ENCODE assay signal across 16 cellular contexts in the genomic region with DNA sequence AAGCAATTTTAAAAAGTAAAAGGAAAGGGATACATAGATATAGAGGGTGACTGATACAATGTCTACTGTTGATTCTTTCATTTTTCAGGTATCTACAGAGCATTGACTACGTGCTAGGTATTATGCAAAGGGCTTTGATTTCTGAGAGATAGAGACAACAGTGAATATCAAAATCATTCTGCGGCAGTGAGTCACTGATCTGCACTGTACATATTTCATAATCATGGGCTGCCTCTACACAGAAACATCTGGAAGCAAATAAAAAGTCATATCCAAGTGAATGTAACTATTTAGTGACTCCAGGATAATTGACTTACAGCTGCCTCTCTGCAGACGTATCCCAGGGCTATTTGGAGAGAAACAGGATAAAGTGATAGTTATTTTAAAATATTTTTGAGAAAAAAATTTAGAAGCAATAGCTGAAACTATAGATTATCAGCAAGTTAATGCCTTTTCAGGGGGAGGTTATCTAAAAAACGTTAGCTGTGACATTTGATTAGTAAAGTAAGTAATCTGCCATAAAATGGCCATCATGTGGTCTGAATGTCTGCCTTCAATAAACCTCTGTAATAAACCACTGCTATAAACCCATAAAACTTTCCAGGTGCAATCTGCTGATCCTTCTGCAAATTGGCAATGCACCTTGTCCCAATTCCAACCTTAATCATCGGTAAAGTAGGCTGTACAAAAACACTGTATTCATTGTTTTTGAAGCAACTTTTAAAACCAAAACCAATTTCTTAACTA. TPM values are rescaled to one million over a fixed set of nuclear protein-coding genes. Genes with fewer than 3 reads are reported as not detected.
DNase-seq lines count a peak whose midpoint lies in the region; ATAC-seq, FAIRE-seq and TF ChIP-seq lines count a peak whose summit lies in the region.
"Had no signal": no experiment of that assay in that cellular context is flagged by ENCODE, and none has a peak within 500 bp of the region (broad histone marks: within the 10 kb centered on the region; RNA-seq: fewer than 3 reads in every experiment).

No MANE protein-coding gene starts in this region.

- no peak overlapping the region for H3K4me3 Mint-ChIP-seq in endodermal cell
- H3K4me3 Mint-ChIP-seq: activated CD4-positive, alpha-beta memory T cell treated with anti-CD3 and anti-CD28 coated beads, Interleukin-2, amount 10 ng/mL, durations not matched to agents 7 days and 5 days had no signal

- H3K9me3 Mint-ChIP-seq in endodermal cell, result peaks cover 18% of the 10 kb centered on the region

- no peaks in the 10 kb centered on the region for H3K36me3 Mint-ChIP-seq in endodermal cell (ENCODE audit: low read depth)

- H3K4me3 ChIP-seq in RWPE2 (ENCODE audit: severe bottlenecking) (no peak overlapping the region), fibroblast of pulmonary artery (replicated peaks; ENCODE audit: low read depth, low read length) (no peak overlapping the region), small intestine (ENCODE audit: low read depth in 1 of 2, low read length in 2 of 2) (no peak overlapping the region), endodermal cell (ENCODE audit: low read length) (no peak overlapping the region)
- H3K4me3 ChIP-seq: heart right ventricle, suprapubic skin had no signal

- no peak overlapping the region for H3K27ac Mint-ChIP-seq in endodermal cell
- H3K27ac Mint-ChIP-seq: activated CD4-positive, alpha-beta memory T cell treated with anti-CD3 and anti-CD28 coated beads, Interleukin-2, amount 10 ng/mL, durations not matched to agents 7 days and 5 days; progenitor cell of endocrine pancreas had no signal

- no peaks in the 10 kb centered on the region for H3K4me1 Mint-ChIP-seq in endodermal cell

- DNase-seq in GM04504 (ENCODE audit: low read depth) (peak; percentile 50), RWPE2 (ENCODE audit: low spot score) (no peak), fibroblast of pulmonary artery (ENCODE audit: low read depth) (peak; percentile 24), small intestine (peak; percentile 86), endodermal cell (no peak), cardiac septum (ENCODE audit: low spot score) (no peak)
- DNase-seq: activated CD4-positive, alpha-beta memory T cell treated with anti-CD3 and anti-CD28 coated beads, Interleukin-2, amount 10 ng/mL, durations not matched to agents 7 days and 5 days; heart right ventricle; MM.1S; NCI-H82 had no signal

- ATAC-seq in RWPE2 (ENCODE audit: low read depth) (peak; percentile 94), HG03439 (IDR thresholded peaks at IDR 0.05; ENCODE audit: unreplicated experiment) (no peak)
- ATAC-seq: left lobe of liver had no signal

- TF ChIP-seq CTCF in RWPE2 (IDR thresholded peaks at IDR 0.05; ENCODE audit: poor library complexity, severe bottlenecking) (no peak), fibroblast of pulmonary artery (IDR thresholded peaks at IDR 0.05; ENCODE audit: low read length, missing control alignments) (no peak), endodermal cell (conservative IDR thresholded peaks at IDR 0.05) (no peak)

- H3K4me1 ChIP-seq in RWPE2 (ENCODE audit: insufficient read depth, poor library complexity, severe bottlenecking) (peaks cover 32% of the 10 kb centered on the region), small intestine (ENCODE audit: control insufficient read depth in 2 of 2, insufficient read depth in 1 of 2, low read depth in 1 of 2, low read length in 1 of 2) (no peaks in the 10 kb centered on the region), endodermal cell (ENCODE audit: control insufficient read depth, insufficient read depth, low read length) (no peaks in the 10 kb centered on the region)

- intact Hi-C loops in cardiac septum (cut with DNase I), result no loop called here

- H3K36me3 ChIP-seq in RWPE2 (ENCODE audit: low read depth), result no peaks in the 10 kb centered on the region
- no peaks in the 10 kb centered on the region for H3K36me3 ChIP-seq in small intestine (ENCODE audit: control insufficient read depth in 2 of 2, insufficient read depth in 2 of 2, low read length in 2 of 2)
- H3K36me3 ChIP-seq in endodermal cell (ENCODE audit: control insufficient read depth, insufficient read depth, low read length), result no peaks in the 10 kb centered on the region
- H3K36me3 ChIP-seq: heart right ventricle, suprapubic skin had no signal

- H3K27ac ChIP-seq in RWPE2 (ENCODE audit: poor library complexity, severe bottlenecking) (peak overlapping the region; percentile 86), small intestine (ENCODE audit: low read depth in 1 of 2, low read length in 1 of 2) (no peak overlapping the region), endodermal cell (ENCODE audit: low read depth, low read length) (no peak overlapping the region)

- no peaks in the 10 kb centered on the region for H3K27me3 ChIP-seq in RWPE2 (ENCODE audit: insufficient read depth, poor library complexity, severe bottlenecking)
- no peaks in the 10 kb centered on the region for H3K27me3 ChIP-seq in small intestine (ENCODE audit: control insufficient read depth in 2 of 2, insufficient read depth in 2 of 2, low read length in 2 of 2)
- H3K27me3 ChIP-seq in endodermal cell (ENCODE audit: control insufficient read depth, insufficient read depth, low read length, poor library complexity, severe bottlenecking), result no peaks in the 10 kb centered on the region
- H3K27me3 ChIP-seq: suprapubic skin had no signal

- 8 to 36% (median 21%) methylated on average over 5 of the region's 5 CpGs for WGBS in small intestine, 3 donors
- WGBS in endodermal cell (ENCODE audit: insufficient coverage in 1 of 2, insufficient read length in 1 of 2), 2 experiments, result 87 to 100% methylated on average over 5 of the region's 5 CpGs

- H3K9ac ChIP-seq in endodermal cell (ENCODE audit: extremely low read depth, low read length, poor library complexity, severe bottlenecking), result no peak overlapping the region

- H3K27me3 Mint-ChIP-seq in endodermal cell (ENCODE audit: insufficient read depth), result peaks cover 1% of the 10 kb centered on the region
- H3K27me3 Mint-ChIP-seq: activated CD4-positive, alpha-beta memory T cell treated with anti-CD3 and anti-CD28 coated beads, Interleukin-2, amount 10 ng/mL, durations not matched to agents 7 days and 5 days had no signal

- H3K9me3 ChIP-seq in RWPE2 (ENCODE audit: severe bottlenecking) (no peaks in the 10 kb centered on the region), small intestine (ENCODE audit: control insufficient read depth, low read depth) (no peaks in the 10 kb centered on the region), endodermal cell (ENCODE audit: control insufficient read depth, low read length) (no peaks in the 10 kb centered on the region)
- H3K9me3 ChIP-seq: suprapubic skin had no signal

- FAIRE-seq in small intestine (lab: Jason Lieb, UNC), result peak; percentile 77
- FAIRE-seq: HTR-8/SVneo had no signal

RNA-seq across cellular contexts. Expression of a gene that starts 43.7 kb away (rescaled TPM):
- 1 to 10 TPM in 2 of 3 donors, under 1 TPM in 1; 0.89 to 5.6 (median 1.6) TPM for polyA plus RNA-seq in small intestine
- total RNA-seq in endodermal cell (1 to 10 TPM; 1.4 to 1.9 TPM), cardiac septum (11.2 TPM)
- polyA plus RNA-seq in endodermal cell (2013, experiment 1 of 2), result 1.1 TPM
- polyA plus RNA-seq in endodermal cell (2013, experiment 2 of 2), result 0.91 TPM
- total RNA-seq: activated CD4-positive, alpha-beta memory T cell treated with anti-CD3 and anti-CD28 coated beads, Interleukin-2, amount 10 ng/mL, durations not matched to agents 7 days and 5 days; myocyte had no signal

Comparison
In these comparisons a context has a peak if more than half of its experiments do, and no peak if none do; other contexts are left out.
1. DNase-seq: peak in GM04504 (single experiment), fibroblast of pulmonary artery (single experiment) and small intestine (single experiment); none in RWPE2 (single experiment), endodermal cell (single experiment) and cardiac septum (single experiment).